In genomic region chr22:49951986-49952896, GRCh38 we compare ENCODE assay signal across 13 cellular contexts. TPM values are rescaled to one million over a fixed set of nuclear protein-coding genes. Genes with fewer than 3 reads are reported as not detected.
DNase-seq lines count a peak whose midpoint lies in the region; ATAC-seq, FAIRE-seq and TF ChIP-seq lines count a peak whose summit lies in the region.
"Had no signal": no experiment of that assay in that cellular context is flagged by ENCODE, and none has a peak within 500 bp of the region (broad histone marks: within the 10 kb centered on the region; RNA-seq: fewer than 3 reads in every experiment).

No MANE protein-coding gene starts in this region.

- no peak overlapping the region for H2BK20ac ChIP-seq in H9 (ENCODE audit: low read depth, low read length, poor library complexity, severe bottlenecking)

- H2BK120ac ChIP-seq in H9 (ENCODE audit: low read depth, low read length, poor library complexity, severe bottlenecking) = no peak overlapping the region

- no peaks in the 10 kb centered on the region for H3K79me2 ChIP-seq in H9 (ENCODE audit: insufficient read depth, low read length)
- H3K79me2 ChIP-seq in keratinocyte (ENCODE audit: control insufficient read depth, insufficient read depth, low read length) = no peaks in the 10 kb centered on the region

- no peaks in the 10 kb centered on the region for H3K9me3 Mint-ChIP-seq in H9
- H3K9me3 Mint-ChIP-seq: activated T-cell treated with anti-CD3 and anti-CD28 coated beads, Interleukin-2, amount 50 U/mL, for 4 hours had no signal

- H3K27ac ChIP-seq in H9 (ENCODE audit: insufficient read length, low read depth, low read length) (no peak overlapping the region), keratinocyte (ENCODE audit: control insufficient read depth, insufficient read depth, low read length) (peak overlapping the region; percentile 69), subcutaneous abdominal adipose tissue (ENCODE audit: low read depth, low read length) (peak overlapping the region; percentile 92)
- H3K27ac ChIP-seq: KMS-11, testis had no signal

- no peak overlapping the region for H4K91ac ChIP-seq in H9 (ENCODE audit: insufficient read length, low read depth, low read length)

- no CpG with 5 or more reads among the region's 24 CpGs for WGBS in H9 (ENCODE audit: extremely low coverage, insufficient read length, low lambda C conversion rate)

- no peak for ATAC-seq in GM18498 (IDR thresholded peaks at IDR 0.05; ENCODE audit: unreplicated experiment)

- TF ChIP-seq CTCF in H9 (conservative IDR thresholded peaks at IDR 0.05) (no peak), keratinocyte (optimal IDR thresholded peaks at IDR 0.05 in 1 of 3, IDR thresholded peaks at IDR 0.05 in 1 of 3, conservative IDR thresholded peaks at IDR 0.05 in 1 of 3; ENCODE audit: extremely low read depth in 1 of 3, insufficient read depth in 2 of 3, low read length in 3 of 3) (no peak)

- DNase-seq in H9 (peak; percentile 51), amniotic epithelial cell (ENCODE audit: low read depth) (peak; percentile 85), keratinocyte (ENCODE audit: low read depth, low spot score) (no peak), NCI-H510A treated with DMSO at 0.1 percent for 48 hours (lab: John Stamatoyannopoulos, UW) (no peak), T-helper 2 cell (no peak), NCI-H2196 treated with DMSO at 0.1 percent for 48 hours (lab: John Stamatoyannopoulos, UW; ENCODE audit: unreplicated experiment) (no peak)
- DNase-seq: activated T-cell treated with anti-CD3 and anti-CD28 coated beads, Interleukin-2, amount 50 U/mL, for 4 hours; glutamatergic neuron; GOT3; testis had no signal

- H3K36me3 ChIP-seq in keratinocyte (ENCODE audit: control insufficient read depth in 2 of 2, extremely low read depth in 1 of 2, insufficient read depth in 2 of 2, low read length in 2 of 2) (no peaks in the 10 kb centered on the region), subcutaneous abdominal adipose tissue (ENCODE audit: control insufficient read depth in 5 of 5, insufficient read depth in 5 of 5, low read length in 5 of 5) (no peaks in the 10 kb centered on the region)

- H2AFZ ChIP-seq in H9 (ENCODE audit: low read length) (no peak overlapping the region), keratinocyte (ENCODE audit: control insufficient read depth, low read length) (peak overlapping the region; percentile 33)

- dilution Hi-C loops in keratinocyte (cut with MboI; ENCODE audit: extremely low pct_ligation_motif_present, low sequenced_read_pairs) = no loop called here

- H2BK15ac ChIP-seq in H9 (ENCODE audit: low read depth, low read length) = no peak overlapping the region

- H3K4me2 ChIP-seq in H9 (ENCODE audit: insufficient read depth, insufficient read length, low read length) (no peak overlapping the region), keratinocyte (ENCODE audit: control insufficient read depth, extremely low read depth, insufficient read depth, low read depth, low read length) (peak overlapping the region; percentile 35)
- H3K4me2 ChIP-seq: KMS-11 had no signal

- no peaks in the 10 kb centered on the region; the same call in 1 of the 2 replicates for H3K27me3 Mint-ChIP-seq in H9 (ENCODE audit: low read depth)

- H3K14ac ChIP-seq in H9 (ENCODE audit: insufficient read depth, low read length) = no peak overlapping the region; the same call in 1 of the 2 replicates

- H3T11ph ChIP-seq in H9 (ENCODE audit: low read length) = no peak overlapping the region

- no peak overlapping the region for H3K4ac ChIP-seq in H9 (ENCODE audit: low read depth, low read length)

- H4K8ac ChIP-seq in H9 (replicated peaks; ENCODE audit: insufficient read length, low read depth, low read length) = no peak overlapping the region

- H4K20me1 ChIP-seq in H9 (ENCODE audit: control insufficient read depth, insufficient read depth, insufficient read length) (no peaks in the 10 kb centered on the region), keratinocyte (ENCODE audit: control insufficient read depth, extremely low read depth, insufficient read depth, low read length) (no peaks in the 10 kb centered on the region)

- H3K4me1 Mint-ChIP-seq in H9 = peaks cover 0 to 13% of the 10 kb centered on the region in 2 experiments

- no peak overlapping the region for H4K5ac ChIP-seq in H9 (ENCODE audit: insufficient read length, low read depth, low read length)

- no peak overlapping the region for H3K18ac ChIP-seq in H9 (ENCODE audit: insufficient read length, low read depth, low read length)

- H3K23ac ChIP-seq in H9 (ENCODE audit: insufficient read length, low read depth, low read length) = no peak overlapping the region

- no peak overlapping the region for H2BK12ac ChIP-seq in H9 (ENCODE audit: insufficient read length, low read depth, low read length)

- no peak overlapping the region for H3K4me3 Mint-ChIP-seq in H9
- H3K4me3 Mint-ChIP-seq: activated T-cell treated with anti-CD3 and anti-CD28 coated beads, Interleukin-2, amount 50 U/mL, for 4 hours had no signal

- no peak overlapping the region for H2AK5ac ChIP-seq in H9 (ENCODE audit: insufficient read length, low read length)

- H3K23me2 ChIP-seq in H9 (ENCODE audit: insufficient read length, low read depth, low read length, poor library complexity, severe bottlenecking) = no peaks in the 10 kb centered on the region

- H3K36me3 Mint-ChIP-seq in H9 (ENCODE audit: insufficient read depth in 1 of 3, low read depth in 3 of 3) = no peaks in the 10 kb centered on the region; a peak in 1 of 7 replicates

- no peaks in the 10 kb centered on the region for H3K27me3 ChIP-seq in H9 (ENCODE audit: insufficient read depth, low read length)
- no peaks in the 10 kb centered on the region for H3K27me3 ChIP-seq in keratinocyte (ENCODE audit: control insufficient read depth, extremely low read depth, insufficient read depth, low read length)
- no peaks in the 10 kb centered on the region for H3K27me3 ChIP-seq in subcutaneous abdominal adipose tissue (ENCODE audit: control insufficient read depth in 5 of 5, insufficient read depth in 4 of 5, low read length in 5 of 5)
- H3K27me3 ChIP-seq: testis had no signal

- no peak overlapping the region for H3K56ac ChIP-seq in H9 (ENCODE audit: insufficient read length, low read depth, low read length)

- FAIRE-seq in keratinocyte (lab: Jason Lieb, UNC) = no peak

- H3K9me1 ChIP-seq in keratinocyte (ENCODE audit: control insufficient read depth, extremely low read depth, insufficient read depth, low read length) = no peaks in the 10 kb centered on the region

- H3K9ac ChIP-seq in H9 (ENCODE audit: extremely low read depth, insufficient read length, low read length) (no peak overlapping the region), keratinocyte (ENCODE audit: control insufficient read depth, extremely low read depth, insufficient read depth, low read length) (peak overlapping the region; percentile 72), subcutaneous abdominal adipose tissue (ENCODE audit: low read length in 5 of 5) (peak overlapping the region in 2 of 5 donors; percentile 58 to 67)
- H3K9ac ChIP-seq: KMS-11 had no signal

- H3K79me1 ChIP-seq in H9 (ENCODE audit: insufficient read depth, low read depth, low read length, poor library complexity, severe bottlenecking) = no peaks in the 10 kb centered on the region

- H3K27ac Mint-ChIP-seq in H9 = no peak overlapping the region; a peak in 2 of 7 replicates

- no peak overlapping the region for H2BK5ac ChIP-seq in H9 (ENCODE audit: insufficient read length, low read length)

- no peaks in the 10 kb centered on the region for H3K9me3 ChIP-seq in H9 (ENCODE audit: control insufficient read depth, low read depth, low read length)
- no peaks in the 10 kb centered on the region for H3K9me3 ChIP-seq in keratinocyte (ENCODE audit: control insufficient read depth, low read depth, low read length)
- H3K9me3 ChIP-seq in subcutaneous abdominal adipose tissue (ENCODE audit: control insufficient read depth in 5 of 5, low read length in 5 of 5) = no peaks in the 10 kb centered on the region
- H3K9me3 ChIP-seq: testis had no signal

- no peaks in the 10 kb centered on the region for H3K4me1 ChIP-seq in H9 (ENCODE audit: insufficient read depth, low read length)
- H3K4me1 ChIP-seq in keratinocyte (ENCODE audit: control insufficient read depth, extremely low read depth, insufficient read depth, low read length) = peaks cover 31% of the 10 kb centered on the region
- H3K4me1 ChIP-seq in subcutaneous abdominal adipose tissue (ENCODE audit: control insufficient read depth in 5 of 5, insufficient read depth in 5 of 5, low read length in 5 of 5) = peaks cover 6 to 62% (median 55%) of the 10 kb centered on the region in 5 donors

- H3K4me3 ChIP-seq in keratinocyte (ENCODE audit: control insufficient read depth in 2 of 3, extremely low read depth in 1 of 3, insufficient read depth in 2 of 3, low read depth in 1 of 3, low read length in 3 of 3) (no peak overlapping the region), subcutaneous abdominal adipose tissue (ENCODE audit: low read depth in 1 of 5, low read length in 5 of 5) (no peak overlapping the region)
- H3K4me3 ChIP-seq: testis had no signal

RNA-seq across cellular contexts. Expression of gene PIM3, which starts 8.3 kb away (rescaled TPM):
- 43.4 and 45.1 TPM in 2 replicates for total RNA-seq in H9 (2021)
- polyA plus RNA-seq in keratinocyte = 3.4 to 6.5 TPM (median 4.8 TPM) in 3 replicates
- polyA plus RNA-seq in keratinocyte (2011; ENCODE audit: low read depth) = 3.3 TPM
- polyA plus RNA-seq in keratinocyte (2011; cell fraction: cytosol; rRNA removed) = 2.7 and 6.4 TPM in 2 replicates
- polyA plus RNA-seq in keratinocyte (2011; cell fraction: nucleus; rRNA removed) = 8.9 and 11.7 TPM in 2 replicates
- polyA plus RNA-seq in keratinocyte (2012; ENCODE audit: low replicate concordance) = 7.8 and 20.0 TPM in 2 replicates
- 1.6 to 4.4 TPM (median 2.3 TPM) in 3 replicates for polyA minus RNA-seq in keratinocyte
- 10.7 TPM for polyA minus RNA-seq in keratinocyte (2011; cell fraction: cytosol; rRNA and poly(A)+ RNA removed)
- 5.5 and 8.2 TPM in 2 replicates for polyA minus RNA-seq in keratinocyte (2011; cell fraction: nucleus; rRNA and poly(A)+ RNA removed)

RNA-seq across cellular contexts. Expression of gene CRELD2, which starts 33.8 kb away (rescaled TPM):
- total RNA-seq in H9 (2021) = 34.7 and 37.9 TPM in 2 replicates
- 26.0 to 51.4 TPM (median 33.5 TPM) in 3 replicates for polyA plus RNA-seq in keratinocyte
- 30.5 TPM for polyA plus RNA-seq in keratinocyte (2011; ENCODE audit: low read depth)
- polyA plus RNA-seq in keratinocyte (2011; cell fraction: cytosol; rRNA removed) = 17.8 and 33.2 TPM in 2 replicates
- 58.9 and 65.6 TPM in 2 replicates for polyA plus RNA-seq in keratinocyte (2011; cell fraction: nucleus; rRNA removed)
- polyA plus RNA-seq in keratinocyte (2012; ENCODE audit: low replicate concordance) = 18.0 and 48.4 TPM in 2 replicates
- polyA minus RNA-seq in keratinocyte = 8.8 to 16.5 TPM (median 10.5 TPM) in 3 replicates
- polyA minus RNA-seq in keratinocyte (2011; cell fraction: cytosol; rRNA and poly(A)+ RNA removed) = 21.9 TPM
- polyA minus RNA-seq in keratinocyte (2011; cell fraction: nucleus; rRNA and poly(A)+ RNA removed) = 8.8 and 10.9 TPM in 2 replicates

RNA-seq across cellular contexts. Expression of gene ALG12, which starts 34.0 kb away (rescaled TPM):
- 19.2 and 20.6 TPM in 2 replicates for total RNA-seq in H9 (2021)
- polyA plus RNA-seq in keratinocyte = 6.3 to 9.0 TPM (median 7.1 TPM) in 3 replicates
- 3.2 TPM for polyA plus RNA-seq in keratinocyte (2011; ENCODE audit: low read depth)
- 3.0 and 6.0 TPM in 2 replicates for polyA plus RNA-seq in keratinocyte (2011; cell fraction: cytosol; rRNA removed)
- 10.5 and 14.2 TPM in 2 replicates for polyA plus RNA-seq in keratinocyte (2011; cell fraction: nucleus; rRNA removed)
- polyA plus RNA-seq in keratinocyte (2012; ENCODE audit: low replicate concordance) = 5.7 and 10.1 TPM in 2 replicates
- 3.4 to 13.9 TPM (median 4.5 TPM) in 3 replicates for polyA minus RNA-seq in keratinocyte
- 12.5 TPM for polyA minus RNA-seq in keratinocyte (2011; cell fraction: cytosol; rRNA and poly(A)+ RNA removed)
- 6.2 and 6.9 TPM in 2 replicates for polyA minus RNA-seq in keratinocyte (2011; cell fraction: nucleus; rRNA and poly(A)+ RNA removed)

Comparison
In these comparisons a context has a peak if more than half of its experiments do, and no peak if none do; other contexts are left out.
1. DNase-seq: peak in H9 (single experiment) and amniotic epithelial cell (single experiment); none in keratinocyte (single experiment), NCI-H510A treated with DMSO at 0.1 percent for 48 hours (single experiment), T-helper 2 cell (0 of 5) and NCI-H2196 treated with DMSO at 0.1 percent for 48 hours (single experiment).